In the genomic region with DNA sequence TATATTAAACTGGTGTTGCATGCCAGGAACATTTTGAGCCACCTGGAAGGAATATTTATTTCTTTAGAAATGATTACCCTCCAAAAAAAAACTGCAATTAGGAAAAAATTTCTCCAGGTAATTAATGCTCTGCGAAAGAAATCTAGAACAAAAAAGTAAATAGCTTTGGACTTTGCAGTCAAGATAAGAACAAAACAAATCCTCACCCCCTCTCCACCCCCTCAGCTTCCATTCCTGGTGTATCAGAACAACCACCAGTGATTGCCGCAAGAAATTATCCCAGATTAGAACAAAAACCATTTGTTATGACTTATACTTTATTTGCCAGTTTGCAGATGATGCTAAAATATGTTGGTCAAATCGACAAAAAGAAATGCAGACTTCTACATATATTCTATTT, we compare ENCODE assay signal across 35 cellular contexts. TPM values are rescaled to one million over a fixed set of nuclear protein-coding genes. Genes with fewer than 3 reads are reported as not detected.
"Had no signal": no experiment of that assay in that cellular context is flagged by ENCODE, and none has a peak within 500 bp of the region (broad histone marks: within the 10 kb centered on the region; RNA-seq: fewer than 3 reads in every experiment).

No MANE protein-coding gene starts in this region.

- H3K27me3 ChIP-seq: adrenal gland, ascending aorta had no signal

- H3K9me3 ChIP-seq: adrenal gland, ascending aorta had no signal

- FAIRE-seq: bronchial epithelial cell, TTC549 had no signal

- H3K36me3 ChIP-seq: adrenal gland, ascending aorta, cardiac muscle cell had no signal

- H3K27ac ChIP-seq: adrenal gland, ascending aorta, cardiac muscle cell, VCaP had no signal

- DNase-seq: activated B cell treated with CpG ODN at 0.5 μM for 24 hours; activated CD4-positive, alpha-beta memory T cell treated with anti-CD3 and anti-CD28 coated beads for 36 hours; activated CD4-positive, alpha-beta T cell treated with anti-CD3 and anti-CD28 coated beads for 4 hours; activated CD4-positive, alpha-beta T cell treated with anti-CD3 and anti-CD28 coated beads, Interleukin-2, amount 10 ng/mL, durations not matched to agents 24 days and 14 days; activated CD4-positive, alpha-beta T cell treated with anti-CD3 and anti-CD28 coated beads, Interleukin-2, amount 50 U/mL, for 1 hour; activated CD4-positive, alpha-beta T cell treated with anti-CD3 and anti-CD28 coated beads, Interleukin-2, amount 50 U/mL, for 4 hours; activated CD4-positive, CD25-positive, alpha-beta regulatory T cell treated with anti-CD3 and anti-CD28 coated beads, Interleukin-2, amount 50 U/mL, for 72 hours; activated CD8-positive, alpha-beta memory T cell treated with anti-CD3 and anti-CD28 coated beads, Interleukin-2, amount 50 U/mL, for 4 hours; activated CD8-positive, alpha-beta T cell treated with anti-CD3 and anti-CD28 coated beads for 36 hours; activated effector memory CD4-positive, alpha-beta T cell treated with anti-CD3 and anti-CD28 coated beads, Interleukin-2, amount 50 U/mL, for 16 hours; activated gamma-delta T cell treated with Interleukin-2 at 50 U/mL for 16 hours; activated naive CD4-positive, alpha-beta T cell; activated naive CD4-positive, alpha-beta T cell treated with anti-CD3 and anti-CD28 coated beads for 36 hours; activated naive CD4-positive, alpha-beta T cell treated with anti-CD3 and anti-CD28 coated beads, Interleukin-2, amount 50 U/mL, for 16 hours; activated naive CD8-positive, alpha-beta T cell treated with anti-CD3 and anti-CD28 coated beads for 36 hours; activated T-cell treated with anti-CD3 and anti-CD28 coated beads for 4 hours; activated T-cell treated with anti-CD3 and anti-CD28 coated beads, Interleukin-2, amount 50 U/mL, for 1 hour; activated T-cell treated with anti-CD3 and anti-CD28 coated beads, Interleukin-2, amount 50 U/mL, for 4 hours; activated T-cell treated with anti-CD3 and anti-CD28 coated beads, Interleukin-2, amount 50 U/mL, for 72 hours; adrenal gland; amygdala; anterior cingulate cortex; caudate nucleus; cerebellar nuclear complex; T-helper 2 cell; T-helper 9 cell had no signal

- H3K4me3 ChIP-seq: adrenal gland, ascending aorta, cardiac muscle cell had no signal

- H3K4me1 ChIP-seq: adrenal gland, ascending aorta had no signal

- ATAC-seq: activated CD8-positive, alpha-beta T cell treated with anti-CD3 and anti-CD28 coated beads for 36 hours; activated naive CD4-positive, alpha-beta T cell treated with anti-CD3 and anti-CD28 coated beads, Interleukin-2, amount 50 U/mL, for 72 hours; activated T-cell treated with anti-CD3 and anti-CD28 coated beads, Interleukin-2, amount 50 U/mL, for 4 hours; activated T-cell treated with anti-CD3 and anti-CD28 coated beads, Interleukin-2, amount 50 U/mL, for 72 hours; activated T-helper 17 cell treated with anti-CD3 and anti-CD28 coated beads, Interleukin-2, amount 50 U/mL, for 72 hours had no signal

RNA-seq across cellular contexts. Expression of gene TCF7L1, which starts 17.0 kb away (rescaled TPM):
- total RNA-seq: activated CD8-positive, alpha-beta memory T cell treated with anti-CD3 and anti-CD28 coated beads for 36 hours; activated CD8-positive, alpha-beta T cell treated with anti-CD3 and anti-CD28 coated beads for 36 hours; activated T-helper 1 cell treated with anti-CD3 and anti-CD28 coated beads, Interleukin-12 subunit alpha, Interleukin-12 subunit beta, Interleukin-2, Interleukin-4 antibody, amounts not matched to agents 30 ng/mL and 10 ng/mL and 1 ng/mL, durations not matched to agents 14 hours and 24 hours and 36 hours; activated T-helper 17 cell treated with anti-CD3 and anti-CD28 coated beads, Interleukin-2, amount 50 U/mL, for 72 hours had no signal
